In genomic region chr2:145380436-145381017, GRCh38 we compare ENCODE assay signal across 12 cellular contexts.
DNase-seq lines count a peak whose midpoint lies in the region; ATAC-seq and TF ChIP-seq lines count a peak whose summit lies in the region.
"Had no signal": no experiment of that assay in that cellular context is flagged by ENCODE, and none has a peak within 500 bp of the region (broad histone marks: within the 10 kb centered on the region; RNA-seq: fewer than 3 reads in every experiment).

No MANE protein-coding gene starts in this region.

- no peak for ATAC-seq in CD4-positive, alpha-beta T cell (ENCODE audit: poor library complexity)
- no peak for ATAC-seq in stimulated activated effector memory CD8-positive, alpha-beta T cell treated with anti-CD3 and anti-CD28 coated beads, Interleukin-12 subunit alpha, Interleukin-12 subunit beta, amount 100 ng/mL, for 72 hours

- H3K4me1 Mint-ChIP-seq in CD4-positive, alpha-beta T cell (ENCODE audit: low read depth): no peaks in the 10 kb centered on the region
- no peaks in the 10 kb centered on the region for H3K4me1 Mint-ChIP-seq in stimulated activated effector memory CD8-positive, alpha-beta T cell treated with anti-CD3 and anti-CD28 coated beads, Interleukin-12 subunit alpha, Interleukin-12 subunit beta, amount 100 ng/mL, for 72 hours

- no peak overlapping the region for H3K4me3 Mint-ChIP-seq in CD4-positive, alpha-beta T cell
- no peak overlapping the region for H3K4me3 Mint-ChIP-seq in stimulated activated effector memory CD8-positive, alpha-beta T cell treated with anti-CD3 and anti-CD28 coated beads, Interleukin-12 subunit alpha, Interleukin-12 subunit beta, amount 100 ng/mL, for 72 hours
- H3K4me3 Mint-ChIP-seq: IgD-negative memory B cell had no signal

- H3K9me3 Mint-ChIP-seq in CD4-positive, alpha-beta T cell: no peaks in the 10 kb centered on the region
- H3K9me3 Mint-ChIP-seq in stimulated activated effector memory CD8-positive, alpha-beta T cell treated with anti-CD3 and anti-CD28 coated beads, Interleukin-12 subunit alpha, Interleukin-12 subunit beta, amount 100 ng/mL, for 72 hours: no peaks in the 10 kb centered on the region
- H3K9me3 Mint-ChIP-seq: IgD-negative memory B cell had no signal

- CTCF ChIA-PET in CD4-positive, alpha-beta T cell (lab: Charles Lee): no interaction called here

- DNase-seq in GM04504 (ENCODE audit: low read depth) (peak; percentile 42), NCI-H460 (ENCODE audit: extremely low read depth, low read depth) (peak; percentile 73), epithelial cell of esophagus (ENCODE audit: low read depth) (peak; percentile 90), renal cortical epithelial cell (ENCODE audit: low read depth) (peak; percentile 85), hippocampal formation (lab: John Stamatoyannopoulos, UW) (no peak)
- no peak for DNase-seq in CD4-positive, alpha-beta T cell
- no peak for DNase-seq in stimulated activated effector memory CD8-positive, alpha-beta T cell treated with anti-CD3 and anti-CD28 coated beads, Interleukin-12 subunit alpha, Interleukin-12 subunit beta, amount 100 ng/mL, for 72 hours (ENCODE audit: low spot score in 2 of 2)
- DNase-seq: activated CD8-positive, alpha-beta memory T cell treated with anti-CD3 and anti-CD28 coated beads, Interleukin-2, amount 50 U/mL, for 48 hours; central memory CD4-positive, alpha-beta T cell; NK-92 treated with Interleukin-12 subunit alpha and Interleukin-12 subunit beta, amount 100 ng/mL, for 24 hours; T1000 had no signal

- no peaks in the 10 kb centered on the region for H3K27me3 Mint-ChIP-seq in CD4-positive, alpha-beta T cell
- H3K27me3 Mint-ChIP-seq: IgD-negative memory B cell had no signal

- no peak overlapping the region for H3K27ac ChIP-seq in CD4-positive, alpha-beta T cell (ENCODE audit: low read depth, low read length)

- TF ChIP-seq CTCF in epithelial cell of esophagus (IDR thresholded peaks at IDR 0.05; ENCODE audit: insufficient read depth, low read depth, low read length, missing control alignments): no peak
- TF ChIP-seq CTCF in CD4-positive, alpha-beta T cell (IDR thresholded peaks at IDR 0.05): no peak

- POLR2A ChIA-PET in CD4-positive, alpha-beta T cell (lab: Charles Lee): no interaction called here

- intact Hi-C loops in CD4-positive, alpha-beta T cell (cut with DNase I, micrococcal nuclease): no loop called here

- no peaks in the 10 kb centered on the region for H3K9me3 ChIP-seq in CD4-positive, alpha-beta T cell (ENCODE audit: control insufficient read depth, low read length)

- no peaks in the 10 kb centered on the region for H3K27me3 ChIP-seq in CD4-positive, alpha-beta T cell (ENCODE audit: control insufficient read depth, insufficient read depth, low read length)

- no peak overlapping the region for H3K27ac Mint-ChIP-seq in CD4-positive, alpha-beta T cell
- no peak overlapping the region for H3K27ac Mint-ChIP-seq in stimulated activated effector memory CD8-positive, alpha-beta T cell treated with anti-CD3 and anti-CD28 coated beads, Interleukin-12 subunit alpha, Interleukin-12 subunit beta, amount 100 ng/mL, for 72 hours
- H3K27ac Mint-ChIP-seq: IgD-negative memory B cell had no signal

- H3K4me3 ChIP-seq in epithelial cell of esophagus (ENCODE audit: low read length): no peak overlapping the region

- no peaks in the 10 kb centered on the region for H3K36me3 Mint-ChIP-seq in CD4-positive, alpha-beta T cell (ENCODE audit: low read depth)
- no peaks in the 10 kb centered on the region for H3K36me3 Mint-ChIP-seq in stimulated activated effector memory CD8-positive, alpha-beta T cell treated with anti-CD3 and anti-CD28 coated beads, Interleukin-12 subunit alpha, Interleukin-12 subunit beta, amount 100 ng/mL, for 72 hours
- H3K36me3 Mint-ChIP-seq: IgD-negative memory B cell had no signal

Comparison
In these comparisons a context has a peak if more than half of its experiments do, and no peak if none do; other contexts are left out.
1. DNase-seq: peak in GM04504 (single experiment), NCI-H460 (single experiment), epithelial cell of esophagus (single experiment) and renal cortical epithelial cell (single experiment); none in CD4-positive, alpha-beta T cell (0 of 10), hippocampal formation (0 of 2) and stimulated activated effector memory CD8-positive, alpha-beta T cell treated with anti-CD3 and anti-CD28 coated beads, Interleukin-12 subunit alpha, Interleukin-12 subunit beta, amount 100 ng/mL, for 72 hours (0 of 2).